In the genomic region with DNA sequence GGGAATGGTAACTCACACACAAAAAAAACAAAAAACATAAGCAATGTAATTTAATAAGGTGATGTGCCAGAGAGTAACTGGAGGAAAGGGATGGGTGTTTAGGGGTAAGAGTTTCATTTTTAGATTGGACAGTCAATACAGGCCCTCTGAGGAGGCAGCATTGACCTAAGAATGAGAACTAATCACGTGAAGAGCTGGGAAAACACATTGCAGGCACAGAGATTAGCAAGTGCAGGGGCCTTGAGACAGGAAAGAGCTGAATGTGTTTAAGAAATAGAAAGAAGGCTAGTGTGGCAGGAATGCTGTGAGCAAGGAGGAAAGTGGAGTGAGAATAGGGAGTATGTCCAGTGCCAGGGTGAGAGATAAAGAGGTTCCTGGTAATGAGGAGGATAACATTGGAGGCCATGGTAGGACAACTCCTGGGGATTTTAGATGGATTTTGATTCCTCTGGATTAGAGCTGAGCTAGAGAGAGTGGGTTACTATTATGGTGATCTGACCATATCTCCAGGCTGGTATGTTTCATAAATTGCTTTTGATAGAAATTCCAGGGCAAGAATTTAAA, we compare ENCODE assay signal across 18 cellular contexts. TPM values are rescaled to one million over a fixed set of nuclear protein-coding genes. Genes with fewer than 3 reads are reported as not detected.
DNase-seq lines count a peak whose midpoint lies in the region; ATAC-seq and TF ChIP-seq lines count a peak whose summit lies in the region.
"Had no signal": no experiment of that assay in that cellular context is flagged by ENCODE, and none has a peak within 500 bp of the region (broad histone marks: within the 10 kb centered on the region; RNA-seq: fewer than 3 reads in every experiment).

No MANE protein-coding gene starts in this region.

- intact Hi-C loops in testis (cut with DNase I; ENCODE audit: low total_unique reads), result no loop called here
- intact Hi-C loops in mucosa of descending colon (cut with DNase I, micrococcal nuclease), result no loop called here

- H3K4me1 ChIP-seq in testis, result peaks cover 8% of the 10 kb centered on the region
- peaks cover 8% of the 10 kb centered on the region for H3K4me1 ChIP-seq in mucosa of descending colon (ENCODE audit: low read depth)

- no peak for TF ChIP-seq POLR2A in testis (IDR thresholded peaks at IDR 0.05)

- H3K4me3 ChIP-seq in testis (no peak overlapping the region), mucosa of descending colon (no peak overlapping the region)
- H3K4me3 ChIP-seq: ascending aorta, ovary, PC-9 had no signal

- peak overlapping the region in 1 of 2 donors; percentile 6 for H3K27ac ChIP-seq in testis
- H3K27ac ChIP-seq: ovary, PC-9 had no signal

- TF ChIP-seq CTCF in chondrocyte (IDR thresholded peaks at IDR 0.05), result no peak
- TF ChIP-seq CTCF in testis (IDR thresholded peaks at IDR 0.05), result no peak
- TF ChIP-seq CTCF in mucosa of descending colon (IDR thresholded peaks at IDR 0.05), result no peak

- H3K4me1 Mint-ChIP-seq in chondrocyte (ENCODE audit: low read depth), result peaks cover 80% of the 10 kb centered on the region
- H3K4me1 Mint-ChIP-seq: B cell had no signal

- 48 to 65% methylated on average over 1 of the region's 1 CpG for WGBS in testis, 2 donors

- H3K9me3 ChIP-seq in testis, result no peaks in the 10 kb centered on the region
- no peaks in the 10 kb centered on the region for H3K9me3 ChIP-seq in mucosa of descending colon
- H3K9me3 ChIP-seq: ascending aorta, ovary, SK-N-SH had no signal

- H3K27me3 ChIP-seq in testis, result no peaks in the 10 kb centered on the region
- H3K27me3 ChIP-seq: ascending aorta, ovary had no signal

- peak overlapping the region; percentile 60 for H3K27ac Mint-ChIP-seq in chondrocyte (ENCODE audit: unreplicated experiment)
- H3K27ac Mint-ChIP-seq: B cell; dendritic cell treated with granulocyte-macrophage colony-stimulating factor and Interleukin-4, amounts not matched to agents 40 ng/mL and 50 ng/mL, for 4 days had no signal

- no peak for DNase-seq in chondrocyte (ENCODE audit: low spot score)
- DNase-seq in testis, result peak; percentile 42
- no peak for DNase-seq in AG08395 (ENCODE audit: low spot score)
- no peak for DNase-seq in mucosa of descending colon
- DNase-seq: activated CD4-positive, alpha-beta T cell treated with anti-CD3 and anti-CD28 coated beads for 4 hours; H7; NCI-H1092 treated with DMSO at 0.1 percent for 48 hours; NCI-H526; ovary; PC-9; SK-N-SH; stimulated activated CD4-positive, alpha-beta T cell treated with anti-CD3 and anti-CD28 coated beads, Interleukin-4, amount 100 ng/mL, for 24 hours had no signal

- H3K36me3 ChIP-seq in testis (ENCODE audit: low read depth, missing control alignments) (no peaks in the 10 kb centered on the region), mucosa of descending colon (ENCODE audit: low read depth) (no peaks in the 10 kb centered on the region)
- H3K36me3 ChIP-seq: ascending aorta, ovary had no signal

- no peak overlapping the region for H3K4me3 Mint-ChIP-seq in chondrocyte (ENCODE audit: unreplicated experiment)
- H3K4me3 Mint-ChIP-seq: B cell; dendritic cell treated with granulocyte-macrophage colony-stimulating factor and Interleukin-4, amounts not matched to agents 40 ng/mL and 50 ng/mL, for 4 days had no signal

- H3K9me3 Mint-ChIP-seq in chondrocyte (ENCODE audit: low read depth), result no peaks in the 10 kb centered on the region
- H3K9me3 Mint-ChIP-seq: dendritic cell treated with granulocyte-macrophage colony-stimulating factor and Interleukin-4, amounts not matched to agents 40 ng/mL and 50 ng/mL, for 4 days had no signal

- H3K36me3 Mint-ChIP-seq in chondrocyte (ENCODE audit: low read depth), result peaks cover 13% of the 10 kb centered on the region

- no peaks in the 10 kb centered on the region for H3K27me3 Mint-ChIP-seq in chondrocyte (ENCODE audit: low read depth)
- H3K27me3 Mint-ChIP-seq: B cell; dendritic cell treated with granulocyte-macrophage colony-stimulating factor and Interleukin-4, amounts not matched to agents 40 ng/mL and 50 ng/mL, for 4 days had no signal

- ATAC-seq in GM21381 (IDR thresholded peaks at IDR 0.05; ENCODE audit: unreplicated experiment) (peak; percentile 52), HG03378 (IDR thresholded peaks at IDR 0.05; ENCODE audit: unreplicated experiment) (peak; percentile 66), HG03095 (IDR thresholded peaks at IDR 0.05; ENCODE audit: unreplicated experiment) (no peak), mucosa of descending colon (no peak)

RNA-seq across cellular contexts. Expression of a gene that starts 17.6 kb away (rescaled TPM):
- total RNA-seq in chondrocyte (268 to 329 TPM (median 317 TPM) in 3 replicates), testis (10 to 100 TPM; 86.1 to 86.8 TPM), mucosa of descending colon (100 to 1,000 TPM; 137 to 183 (median 160) TPM)
- polyA plus RNA-seq in testis (ENCODE audit: insufficient read depth, low read depth, low replicate concordance), result 45.5 TPM

Comparison
In these comparisons a context has a peak if more than half of its experiments do, and no peak if none do; other contexts are left out.
1. ATAC-seq: peak in GM21381 (single experiment) and HG03378 (single experiment); none in HG03095 (single experiment) and mucosa of descending colon (single experiment).